1 cellular context compared by ENCODE assay signal in genomic region chr11:130420478-130421198, GRCh38.
TF ChIP-seq lines count a peak whose summit lies in the region.

No MANE protein-coding gene starts in this region.

TF ChIP-seq in HepG2, 621 proteins besides CTCF, POLR2A, EP300 and RAD21:
- TF ChIP-seq ZBTB33 (CRISPR knock-in tag; IDR thresholded peaks at IDR 0.05) (no peak), FOXO4 (CRISPR knock-in tag; conservative IDR thresholded peaks at IDR 0.05) (no peak), RCOR2 (CRISPR knock-in tag; IDR thresholded peaks at IDR 0.05) (no peak), NKX3-1 (CRISPR knock-in tag; IDR thresholded peaks at IDR 0.05) (no peak), MXI1 (IDR thresholded peaks at IDR 0.05; ENCODE audit: borderline replicate concordance, low read depth, low read length) (no peak), GTF3A (CRISPR knock-in tag; conservative IDR thresholded peaks at IDR 0.05) (no peak), ZBTB7B (CRISPR knock-in tag; IDR thresholded peaks at IDR 0.05) (no peak)
- TF ChIP-seq, protein P1, sequence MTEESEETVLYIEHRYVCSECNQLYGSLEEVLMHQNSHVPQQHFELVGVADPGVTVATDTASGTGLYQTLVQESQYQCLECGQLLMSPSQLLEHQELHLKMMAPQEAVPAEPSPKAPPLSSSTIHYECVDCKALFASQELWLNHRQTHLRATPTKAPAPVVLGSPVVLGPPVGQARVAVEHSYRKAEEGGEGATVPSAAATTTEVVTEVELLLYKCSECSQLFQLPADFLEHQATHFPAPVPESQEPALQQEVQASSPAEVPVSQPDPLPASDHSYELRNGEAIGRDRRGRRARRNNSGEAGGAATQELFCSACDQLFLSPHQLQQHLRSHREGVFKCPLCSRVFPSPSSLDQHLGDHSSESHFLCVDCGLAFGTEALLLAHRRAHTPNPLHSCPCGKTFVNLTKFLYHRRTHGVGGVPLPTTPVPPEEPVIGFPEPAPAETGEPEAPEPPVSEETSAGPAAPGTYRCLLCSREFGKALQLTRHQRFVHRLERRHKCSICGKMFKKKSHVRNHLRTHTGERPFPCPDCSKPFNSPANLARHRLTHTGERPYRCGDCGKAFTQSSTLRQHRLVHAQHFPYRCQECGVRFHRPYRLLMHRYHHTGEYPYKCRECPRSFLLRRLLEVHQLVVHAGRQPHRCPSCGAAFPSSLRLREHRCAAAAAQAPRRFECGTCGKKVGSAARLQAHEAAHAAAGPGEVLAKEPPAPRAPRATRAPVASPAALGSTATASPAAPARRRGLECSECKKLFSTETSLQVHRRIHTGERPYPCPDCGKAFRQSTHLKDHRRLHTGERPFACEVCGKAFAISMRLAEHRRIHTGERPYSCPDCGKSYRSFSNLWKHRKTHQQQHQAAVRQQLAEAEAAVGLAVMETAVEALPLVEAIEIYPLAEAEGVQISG (CRISPR knock-in tag; IDR thresholded peaks at IDR 0.05): no peak
TF ChIP-seq in HepG2: peak in this region for 0.
